28 cellular contexts compared by ENCODE assay signal in the genomic region with DNA sequence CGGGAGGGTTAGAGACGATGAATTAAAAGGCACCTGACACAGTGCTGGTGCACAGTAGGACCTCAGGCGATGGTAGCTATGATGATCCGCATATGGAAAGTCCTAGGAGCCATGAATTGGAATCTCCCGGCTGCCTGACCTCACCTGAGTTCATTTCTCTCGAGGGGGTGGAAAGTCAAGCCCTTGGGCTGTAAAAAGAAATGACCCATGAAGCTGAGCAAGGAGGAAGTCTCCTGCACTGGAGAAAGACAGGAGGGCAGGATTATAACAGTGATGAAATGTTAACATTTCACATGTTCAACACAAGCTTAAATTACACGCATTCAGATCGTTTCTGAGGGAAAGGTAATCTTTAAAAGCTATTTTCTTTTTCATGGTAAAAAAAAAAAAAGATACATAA.
"Had no signal": no experiment of that assay in that cellular context is flagged by ENCODE, and none has a peak within 500 bp of the region (broad histone marks: within the 10 kb centered on the region; RNA-seq: fewer than 3 reads in every experiment).

No MANE protein-coding gene starts in this region.

- H3K4me3 Mint-ChIP-seq: activated CD4-positive, alpha-beta T cell treated with anti-CD3 and anti-CD28 coated beads, Interleukin-2, amount 10 ng/mL, durations not matched to agents 7 days and 5 days; activated naive CD4-positive, alpha-beta T cell treated with anti-CD3 and anti-CD28 coated beads for 36 hours; activated T-cell treated with anti-CD3 and anti-CD28 coated beads, Interleukin-2, amount 50 U/mL, for 4 hours; activated T-helper 1 cell treated with anti-CD3 and anti-CD28 coated beads, Interleukin-12 subunit alpha, Interleukin-12 subunit beta, Interleukin-2, Interleukin-4 antibody, amounts not matched to agents 30 ng/mL and 10 ng/mL and 1 ng/mL, durations not matched to agents 14 hours and 24 hours and 36 hours; T-helper 1 cell treated with Interleukin-12 subunit alpha and Interleukin-12 subunit beta and Interleukin-4 antibody, amounts not matched to agents 30 μg/mL and 1 μg/mL, for 36 hours; T-helper 2 cell treated with Interferon-gamma antibody and Interleukin-4, amounts not matched to agents 5 μg/mL and 100 μg/mL, for 36 hours had no signal

- H3K4me1 ChIP-seq: adrenal gland, body of pancreas, breast epithelium, Peyer's patch, SJSA1 had no signal

- H3K4me3 ChIP-seq: adrenal gland, body of pancreas, breast epithelium, Peyer's patch, SJSA1 had no signal

- H3K9me3 ChIP-seq: adrenal gland, body of pancreas, breast epithelium, Peyer's patch, SJSA1, SK-N-SH had no signal

- ATAC-seq: activated naive CD4-positive, alpha-beta T cell treated with anti-CD3 and anti-CD28 coated beads, Interleukin-2, amount 50 U/mL, for 72 hours; activated T-cell treated with anti-CD3 and anti-CD28 coated beads, Interleukin-2, amount 50 U/mL, for 4 hours; body of pancreas; PC-3 had no signal

- H3K4me1 Mint-ChIP-seq: activated CD4-positive, alpha-beta T cell treated with anti-CD3 and anti-CD28 coated beads, Interleukin-2, amount 10 ng/mL, durations not matched to agents 7 days and 5 days had no signal

- H3K27ac Mint-ChIP-seq: activated CD4-positive, alpha-beta T cell treated with anti-CD3 and anti-CD28 coated beads, Interleukin-2, amount 10 ng/mL, durations not matched to agents 7 days and 5 days; activated naive CD4-positive, alpha-beta T cell treated with anti-CD3 and anti-CD28 coated beads for 36 hours; activated naive CD4-positive, alpha-beta T cell treated with anti-CD3 and anti-CD28 coated beads, Interleukin-2, amount 50 U/mL, for 72 hours; activated T-helper 1 cell treated with anti-CD3 and anti-CD28 coated beads, Interleukin-12 subunit alpha, Interleukin-12 subunit beta, Interleukin-2, Interleukin-4 antibody, amounts not matched to agents 30 ng/mL and 10 ng/mL and 1 ng/mL, durations not matched to agents 14 hours and 24 hours and 36 hours; T-helper 1 cell treated with Interleukin-12 subunit alpha and Interleukin-12 subunit beta and Interleukin-4 antibody, amounts not matched to agents 30 μg/mL and 1 μg/mL, for 36 hours; T-helper 2 cell treated with Interferon-gamma antibody and Interleukin-4, amounts not matched to agents 5 μg/mL and 100 μg/mL, for 36 hours had no signal

- DNase-seq: activated CD4-positive, alpha-beta T cell treated with anti-CD3 and anti-CD28 coated beads, Interleukin-2, amount 10 ng/mL, durations not matched to agents 7 days and 5 days; activated CD4-positive, alpha-beta T cell treated with anti-CD3 and anti-CD28 coated beads, Interleukin-2, amount 50 U/mL, for 48 hours; activated CD8-positive, alpha-beta memory T cell treated with anti-CD3 and anti-CD28 coated beads, Interleukin-2, amount 50 U/mL, for 4 hours; activated gamma-delta T cell treated with Interleukin-2 at 50 U/mL for 16 hours; activated naive CD4-positive, alpha-beta T cell treated with anti-CD3 and anti-CD28 coated beads for 36 hours; activated T-cell treated with anti-CD3 and anti-CD28 coated beads for 4 hours; activated T-cell treated with anti-CD3 and anti-CD28 coated beads, Interleukin-2, amount 50 U/mL, for 4 hours; adrenal gland; body of pancreas; cerebellar nuclear complex; NCI-H1105; NCI-H1694; NCI-H1930; NCI-H2081 treated with DMSO at 0.1 percent for 48 hours; NCI-H226; NCI-H446 treated with DMSO at 0.1 percent for 48 hours; NCI-H524; PC-3; Peyer's patch; RPMI8226; SHP77 treated with DMSO at 0.1 percent for 48 hours; SK-N-SH had no signal

- H3K9ac ChIP-seq: SK-N-SH had no signal

- H3K36me3 ChIP-seq: adrenal gland, breast epithelium, Peyer's patch, SJSA1 had no signal

- H3K27me3 ChIP-seq: body of pancreas, breast epithelium, Peyer's patch had no signal

- H3K4me2 ChIP-seq: SK-N-SH had no signal

- H3K27ac ChIP-seq: adrenal gland, body of pancreas, breast epithelium, Peyer's patch, SJSA1 had no signal

- H3K9me3 Mint-ChIP-seq: activated CD4-positive, alpha-beta T cell treated with anti-CD3 and anti-CD28 coated beads, Interleukin-2, amount 10 ng/mL, durations not matched to agents 7 days and 5 days; activated naive CD4-positive, alpha-beta T cell treated with anti-CD3 and anti-CD28 coated beads for 36 hours; activated T-helper 1 cell treated with anti-CD3 and anti-CD28 coated beads, Interleukin-12 subunit alpha, Interleukin-12 subunit beta, Interleukin-2, Interleukin-4 antibody, amounts not matched to agents 30 ng/mL and 10 ng/mL and 1 ng/mL, durations not matched to agents 14 hours and 24 hours and 36 hours; T-helper 1 cell treated with Interleukin-12 subunit alpha and Interleukin-12 subunit beta and Interleukin-4 antibody, amounts not matched to agents 30 μg/mL and 1 μg/mL, for 36 hours; T-helper 2 cell treated with Interferon-gamma antibody and Interleukin-4, amounts not matched to agents 5 μg/mL and 100 μg/mL, for 36 hours had no signal
